16 cellular contexts compared by ENCODE assay signal in the genomic region with DNA sequence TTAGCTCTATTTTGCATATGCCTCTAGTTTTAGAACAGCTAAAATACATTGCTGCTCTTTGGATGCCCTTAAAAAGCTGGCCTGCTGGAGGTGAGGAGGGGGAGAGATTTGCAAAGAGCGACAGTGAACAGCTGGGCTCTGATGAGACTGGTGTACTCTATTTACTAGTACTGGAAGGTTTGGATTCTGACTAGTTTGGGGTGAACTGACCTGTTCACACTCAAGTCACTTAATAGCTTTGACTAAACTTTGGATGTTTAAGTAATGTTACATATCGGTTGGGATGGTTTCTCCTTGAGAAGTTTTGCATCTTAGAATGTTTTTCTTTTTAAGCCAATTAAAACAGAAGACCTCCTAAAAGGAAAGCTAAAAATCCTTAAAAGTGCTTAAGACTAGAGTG.
DNase-seq lines count a peak whose midpoint lies in the region; ATAC-seq and TF ChIP-seq lines count a peak whose summit lies in the region.
"Had no signal": no experiment of that assay in that cellular context is flagged by ENCODE, and none has a peak within 500 bp of the region (broad histone marks: within the 10 kb centered on the region; RNA-seq: fewer than 3 reads in every experiment).

No MANE protein-coding gene starts in this region.

- no peaks in the 10 kb centered on the region for H4K20me1 ChIP-seq in Karpas-422 (ENCODE audit: insufficient read depth, low read depth, low read length)
- H4K20me1 ChIP-seq: BLaER1 had no signal

- H3K9me3 ChIP-seq in Karpas-422 (ENCODE audit: low read length): no peaks in the 10 kb centered on the region
- H3K9me3 ChIP-seq: BLaER1 had no signal

- no peaks in the 10 kb centered on the region for H3K27me3 ChIP-seq in Karpas-422 (ENCODE audit: low read length)
- H3K27me3 ChIP-seq: BLaER1 had no signal

- no peaks in the 10 kb centered on the region for H3K9me3 Mint-ChIP-seq in central memory CD8-positive, alpha-beta T cell
- H3K9me3 Mint-ChIP-seq in naive B cell: no peaks in the 10 kb centered on the region
- H3K9me3 Mint-ChIP-seq: IgD-negative memory B cell had no signal

- no peak overlapping the region for H2AFZ ChIP-seq in Karpas-422 (ENCODE audit: low read length)

- H3K79me2 ChIP-seq in Karpas-422 (ENCODE audit: low read length): peaks cover 17% of the 10 kb centered on the region

- H3K4me1 ChIP-seq in Karpas-422 (ENCODE audit: low read length): peaks cover 69% of the 10 kb centered on the region

- peaks cover 14% of the 10 kb centered on the region for H3K36me3 Mint-ChIP-seq in central memory CD8-positive, alpha-beta T cell (ENCODE audit: insufficient read depth)
- peaks cover 0 to 6% of the 10 kb centered on the region in 2 donors for H3K36me3 Mint-ChIP-seq in naive B cell

- peaks cover 7% of the 10 kb centered on the region for H3K4me1 Mint-ChIP-seq in central memory CD8-positive, alpha-beta T cell
- H3K4me1 Mint-ChIP-seq in naive B cell: peaks cover 20 to 34% (median 29%) of the 10 kb centered on the region in 3 donors

- peaks cover 22% of the 10 kb centered on the region for H3K36me3 ChIP-seq in Karpas-422 (ENCODE audit: insufficient read depth, low read length)

- no peak for ATAC-seq in central memory CD8-positive, alpha-beta T cell (replicated peaks; ENCODE audit: extremely low read depth, poor library complexity, severe bottlenecking)
- no peak for ATAC-seq in naive B cell (ENCODE audit: low read depth in 2 of 2)
- ATAC-seq: HCT116 had no signal

- no peak for TF ChIP-seq POLR2A in erythroblast (IDR thresholded peaks at IDR 0.05; ENCODE audit: low read length)

- H3K4me2 ChIP-seq in Karpas-422 (ENCODE audit: low read depth, low read length, poor library complexity, severe bottlenecking): peak overlapping the region; percentile 73
- H3K4me2 ChIP-seq: BLaER1 had no signal

- H3K4me3 Mint-ChIP-seq in central memory CD8-positive, alpha-beta T cell: no peak overlapping the region
- no peak overlapping the region for H3K4me3 Mint-ChIP-seq in naive B cell
- H3K4me3 Mint-ChIP-seq: IgD-negative memory B cell had no signal

- H3K4me3 ChIP-seq in Karpas-422 (ENCODE audit: low read length): peak overlapping the region; percentile 42
- H3K4me3 ChIP-seq: BLaER1 had no signal

- DNase-seq in DMS 273 (lab: John Stamatoyannopoulos, UW; ENCODE audit: unreplicated experiment): peak; percentile 43
- no peak for DNase-seq in DMS 273 treated with DMSO at 0.1 percent for 48 hours (lab: John Stamatoyannopoulos, UW)
- DNase-seq in Karpas-422: peak; percentile 85
- no peak for DNase-seq in central memory CD8-positive, alpha-beta T cell (ENCODE audit: low spot score in 2 of 2)
- no peak for DNase-seq in naive B cell
- DNase-seq in foreskin melanocyte: no peak
- DNase-seq in erythroblast (lab: John Stamatoyannopoulos, UW): no peak
- DNase-seq in middle frontal gyrus (ENCODE audit: extremely low spot score, low spot score): no peak
- DNase-seq: 8988T, MV-4-11, NCI-H1436 treated with DMSO at 0.1 percent for 48 hours, NCI-H2107, SHP77 had no signal

- H3K27ac ChIP-seq in Karpas-422 (ENCODE audit: low read length): peak overlapping the region; percentile 93
- H3K27ac ChIP-seq: BLaER1 had no signal

- H3K9ac ChIP-seq in Karpas-422 (ENCODE audit: low read length): peak overlapping the region; percentile 65
- H3K9ac ChIP-seq: BLaER1 had no signal

- peak overlapping the region; percentile 30 for H3K27ac Mint-ChIP-seq in central memory CD8-positive, alpha-beta T cell (ENCODE audit: low read depth)
- peak overlapping the region; percentile 10 to 95 (median 30) for H3K27ac Mint-ChIP-seq in naive B cell

- no peaks in the 10 kb centered on the region for H3K27me3 Mint-ChIP-seq in central memory CD8-positive, alpha-beta T cell
- H3K27me3 Mint-ChIP-seq in naive B cell: no peaks in the 10 kb centered on the region
- H3K27me3 Mint-ChIP-seq: IgD-negative memory B cell had no signal

- H3K9me2 ChIP-seq in Karpas-422 (replicated peaks; ENCODE audit: insufficient read depth, low read length): no peaks in the 10 kb centered on the region

Comparison
In these comparisons a context has a peak if more than half of its experiments do, and no peak if none do; other contexts are left out.
1. DNase-seq: peak in DMS 273 (single experiment) and Karpas-422 (single experiment); none in DMS 273 treated with DMSO at 0.1 percent for 48 hours (single experiment), central memory CD8-positive, alpha-beta T cell (0 of 2), naive B cell (single experiment), foreskin melanocyte (single experiment), erythroblast (0 of 2) and middle frontal gyrus (single experiment).